In genomic region chr17:64118452-64118979, GRCh38 we compare ENCODE assay signal across 8 cellular contexts.
DNase-seq lines count a peak whose midpoint lies in the region; ATAC-seq and FAIRE-seq lines count a peak whose summit lies in the region.

No MANE protein-coding gene starts in this region.

- no peak for ATAC-seq in HG03457 (IDR thresholded peaks at IDR 0.05; ENCODE audit: unreplicated experiment)
- no peak for ATAC-seq in HG02938 (IDR thresholded peaks at IDR 0.05; ENCODE audit: unreplicated experiment)

- DNase-seq in NCI-H2081 (lab: John Stamatoyannopoulos, UW) (peak; percentile 37 to 65), NCI-H2081 treated with DMSO at 0.1 percent for 48 hours (lab: John Stamatoyannopoulos, UW) (no peak), NCI-H524 treated with DMSO at 0.1 percent for 48 hours (lab: John Stamatoyannopoulos, UW) (peak; percentile 54), ecto neural progenitor cell (ENCODE audit: low spot score) (peak; percentile 34), retina (peak; percentile 48), GM19239 (ENCODE audit: insufficient read length, low spot score) (no peak)

- FAIRE-seq in GM19239 (lab: Jason Lieb, UNC) = no peak

Comparison
In these comparisons a context has a peak if more than half of its experiments do, and no peak if none do; other contexts are left out.
1. DNase-seq: peak in NCI-H2081 (2 of 2), NCI-H524 treated with DMSO at 0.1 percent for 48 hours (single experiment), ecto neural progenitor cell (single experiment) and retina (single experiment); none in NCI-H2081 treated with DMSO at 0.1 percent for 48 hours (single experiment) and GM19239 (single experiment).